Comparison of ENCODE assay signal across 8 cellular contexts in genomic region chr11:3796346-3796745, GRCh38. TPM values are rescaled to one million over a fixed set of nuclear protein-coding genes. Genes with fewer than 3 reads are reported as not detected.
A peak's percentile ranks its signal among the peaks of the same experiment; 100 is the strongest.
DNase-seq lines count a peak whose midpoint lies in the region; ATAC-seq and TF ChIP-seq lines count a peak whose summit lies in the region.

No MANE protein-coding gene starts in this region.

- no peak for DNase-seq in CD14-positive monocyte (ENCODE audit: low spot score)
- peak; percentile 26 for DNase-seq in NAMALWA (ENCODE audit: low spot score)
- DNase-seq in effector memory CD4-positive, alpha-beta T cell: no peak
- DNase-seq in iPS-NIHi11 (ENCODE audit: low spot score): no peak
- no peak for DNase-seq in stimulated activated CD4-positive, alpha-beta T cell treated with anti-CD3 and anti-CD28 coated beads, Interleukin-12 subunit alpha, Interleukin-12 subunit beta, amount 100 ng/mL, for 4 hours
- DNase-seq in left lobe of liver (ENCODE audit: low spot score): no peak

- no peaks in the 10 kb centered on the region for H3F3A ChIP-seq in neural cell (ENCODE audit: insufficient read depth, low read length, poor library complexity, severe bottlenecking)

- peak overlapping the region; percentile 89 to 95 for H3K4me3 Mint-ChIP-seq in CD14-positive monocyte

- peak overlapping the region; percentile 96 for H3K27ac ChIP-seq in effector memory CD4-positive, alpha-beta T cell (ENCODE audit: insufficient read depth, low read length, poor library complexity, severe bottlenecking)
- no peak overlapping the region for H3K27ac ChIP-seq in neural cell (ENCODE audit: low read length)

- H3K9me2 ChIP-seq in neural cell (ENCODE audit: insufficient read depth, low read length): no peaks in the 10 kb centered on the region

- H3K4me3 ChIP-seq in effector memory CD4-positive, alpha-beta T cell (ENCODE audit: insufficient read depth, low read depth, low read length, poor library complexity, severe bottlenecking): peak overlapping the region; percentile 95
- peak overlapping the region; percentile 99 for H3K4me3 ChIP-seq in neural cell (ENCODE audit: low read length)

- no peaks in the 10 kb centered on the region for H3K9me3 Mint-ChIP-seq in CD14-positive monocyte

- H3K36me3 Mint-ChIP-seq in CD14-positive monocyte: peaks cover 14 to 31% of the 10 kb centered on the region in 2 donors

- TF ChIP-seq EP300 in neural cell (conservative IDR thresholded peaks at IDR 0.05; ENCODE audit: poor library complexity, severe bottlenecking): no peak

- H3K9me3 ChIP-seq in effector memory CD4-positive, alpha-beta T cell (ENCODE audit: control insufficient read depth, low read length): no peaks in the 10 kb centered on the region
- no peaks in the 10 kb centered on the region for H3K9me3 ChIP-seq in neural cell (ENCODE audit: low read length)

- H3K27me3 ChIP-seq in effector memory CD4-positive, alpha-beta T cell (replicated peaks; ENCODE audit: control insufficient read depth, insufficient read depth, low read length, poor library complexity, severe bottlenecking): no peaks in the 10 kb centered on the region
- no peaks in the 10 kb centered on the region for H3K27me3 ChIP-seq in neural cell (ENCODE audit: insufficient read depth, low read depth, low read length)

- peaks cover 0 to 1% (median 0%) of the 10 kb centered on the region in 3 donors for H3K27me3 Mint-ChIP-seq in CD14-positive monocyte (ENCODE audit: low read depth in 3 of 3)

- intact Hi-C loops in CD14-positive monocyte (cut with micrococcal nuclease): loop anchor here in 1 of 2 donors (5.0 kb wide), 1 partner anchor 41 kb away; no protein-coding TSS in a partner anchor

- H3K4me1 ChIP-seq in effector memory CD4-positive, alpha-beta T cell (ENCODE audit: control insufficient read depth, insufficient read depth, low read length, poor library complexity, severe bottlenecking): peaks cover 11% of the 10 kb centered on the region

- peak overlapping the region; percentile 98 for H3K4me2 ChIP-seq in neural cell (ENCODE audit: low read length)

- H4K20me1 ChIP-seq in neural cell (ENCODE audit: insufficient read depth): no peaks in the 10 kb centered on the region

- peak overlapping the region; percentile 97 for H3K9ac ChIP-seq in neural cell (ENCODE audit: low read length)

- no peak for ATAC-seq in HG03175 (IDR thresholded peaks at IDR 0.05; ENCODE audit: unreplicated experiment)
- no peak for ATAC-seq in left lobe of liver

- H2AFZ ChIP-seq in neural cell (ENCODE audit: low read depth, low read length): no peak overlapping the region

- peaks cover 46% of the 10 kb centered on the region for H3K79me2 ChIP-seq in neural cell (replicated peaks; ENCODE audit: insufficient read depth, low read length)

- peak overlapping the region; percentile 95 to 99 (median 99) for H3K27ac Mint-ChIP-seq in CD14-positive monocyte

- no peak for TF ChIP-seq RAD21 in neural cell (conservative IDR thresholded peaks at IDR 0.05)

- TF ChIP-seq CTCF in CD14-positive monocyte (IDR thresholded peaks at IDR 0.05) (no peak), neural cell (IDR thresholded peaks at IDR 0.05; ENCODE audit: poor library complexity, severe bottlenecking) (no peak)

- H3K4me1 Mint-ChIP-seq in CD14-positive monocyte: peaks cover 25% of the 10 kb centered on the region

- peaks cover 9% of the 10 kb centered on the region for H3K36me3 ChIP-seq in effector memory CD4-positive, alpha-beta T cell (ENCODE audit: control insufficient read depth, insufficient read depth, low read length)
- no peaks in the 10 kb centered on the region for H3K36me3 ChIP-seq in neural cell (ENCODE audit: insufficient read depth, low read length)

TF ChIP-seq in neural cell, 6 proteins besides CTCF, POLR2A, EP300 and RAD21:
- no peak for TF ChIP-seq POLR2AphosphoS5 (IDR thresholded peaks at IDR 0.05)
- TF ChIP-seq, protein P1, sequence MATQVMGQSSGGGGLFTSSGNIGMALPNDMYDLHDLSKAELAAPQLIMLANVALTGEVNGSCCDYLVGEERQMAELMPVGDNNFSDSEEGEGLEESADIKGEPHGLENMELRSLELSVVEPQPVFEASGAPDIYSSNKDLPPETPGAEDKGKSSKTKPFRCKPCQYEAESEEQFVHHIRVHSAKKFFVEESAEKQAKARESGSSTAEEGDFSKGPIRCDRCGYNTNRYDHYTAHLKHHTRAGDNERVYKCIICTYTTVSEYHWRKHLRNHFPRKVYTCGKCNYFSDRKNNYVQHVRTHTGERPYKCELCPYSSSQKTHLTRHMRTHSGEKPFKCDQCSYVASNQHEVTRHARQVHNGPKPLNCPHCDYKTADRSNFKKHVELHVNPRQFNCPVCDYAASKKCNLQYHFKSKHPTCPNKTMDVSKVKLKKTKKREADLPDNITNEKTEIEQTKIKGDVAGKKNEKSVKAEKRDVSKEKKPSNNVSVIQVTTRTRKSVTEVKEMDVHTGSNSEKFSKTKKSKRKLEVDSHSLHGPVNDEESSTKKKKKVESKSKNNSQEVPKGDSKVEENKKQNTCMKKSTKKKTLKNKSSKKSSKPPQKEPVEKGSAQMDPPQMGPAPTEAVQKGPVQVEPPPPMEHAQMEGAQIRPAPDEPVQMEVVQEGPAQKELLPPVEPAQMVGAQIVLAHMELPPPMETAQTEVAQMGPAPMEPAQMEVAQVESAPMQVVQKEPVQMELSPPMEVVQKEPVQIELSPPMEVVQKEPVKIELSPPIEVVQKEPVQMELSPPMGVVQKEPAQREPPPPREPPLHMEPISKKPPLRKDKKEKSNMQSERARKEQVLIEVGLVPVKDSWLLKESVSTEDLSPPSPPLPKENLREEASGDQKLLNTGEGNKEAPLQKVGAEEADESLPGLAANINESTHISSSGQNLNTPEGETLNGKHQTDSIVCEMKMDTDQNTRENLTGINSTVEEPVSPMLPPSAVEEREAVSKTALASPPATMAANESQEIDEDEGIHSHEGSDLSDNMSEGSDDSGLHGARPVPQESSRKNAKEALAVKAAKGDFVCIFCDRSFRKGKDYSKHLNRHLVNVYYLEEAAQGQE (IDR thresholded peaks at IDR 0.05; ENCODE audit: borderline replicate concordance): no peak
- no peak for TF ChIP-seq EZH2 (IDR thresholded peaks at IDR 0.05; ENCODE audit: borderline replicate concordance, insufficient read depth, low read length, poor library complexity, severe bottlenecking)
- TF ChIP-seq SMC3 (conservative IDR thresholded peaks at IDR 0.05; ENCODE audit: poor library complexity): no peak

RNA-seq across cellular contexts. Expression of gene NUP98, which starts 1.0 kb away (rescaled TPM):
- polyA plus RNA-seq in CD14-positive monocyte (10 to 100 TPM; 19.6 to 28.5 TPM), neural cell (28.9 and 45.5 TPM in 2 replicates)
- 105 and 118 TPM in 2 replicates for polyA minus RNA-seq in neural cell
- 24.7 TPM for total RNA-seq in left lobe of liver

RNA-seq across cellular contexts. Expression of gene PGAP2, which starts 12.0 kb away (rescaled TPM):
- polyA plus RNA-seq in CD14-positive monocyte (1 to 10 TPM; 5.8 to 6.8 TPM), neural cell (30.1 and 32.0 TPM in 2 replicates)
- 7.9 and 12.7 TPM in 2 replicates for polyA minus RNA-seq in neural cell
- 20.8 TPM for total RNA-seq in left lobe of liver

RNA-seq across cellular contexts. Expression of gene RHOG, which starts 44.4 kb away (rescaled TPM):
- polyA plus RNA-seq in CD14-positive monocyte (100 to 1,000 TPM; 315 to 458 TPM), neural cell (not detected in 2 replicates)
- polyA minus RNA-seq in neural cell: 0.81 and 1.2 TPM in 2 replicates
- 15.5 TPM for total RNA-seq in left lobe of liver

RNA-seq across cellular contexts. Expression of gene STIM1, which starts 59.1 kb away (rescaled TPM):
- polyA plus RNA-seq in CD14-positive monocyte (10 to 100 TPM; 14.0 to 21.0 TPM), neural cell (14.5 and 16.4 TPM in 2 replicates)
- 21.2 and 22.3 TPM in 2 replicates for polyA minus RNA-seq in neural cell
- 45.9 TPM for total RNA-seq in left lobe of liver

Comparison
In these comparisons a context has a peak if more than half of its experiments do, and no peak if none do; other contexts are left out.
1. RNA of gene RHOG, which starts 44.4 kb away (polyA plus RNA-seq): 315 to 458 TPM in CD14-positive monocyte; not detected in neural cell; every median in the first group is over 100 times any median in the second.